ENCODE assay signal across 8 cellular contexts in genomic region chr12:75977590-75977951, GRCh38. TPM values are rescaled to one million over a fixed set of nuclear protein-coding genes. Genes with fewer than 3 reads are reported as not detected.
A peak's percentile ranks its signal among the peaks of the same experiment; 100 is the strongest.
DNase-seq lines count a peak whose midpoint lies in the region; ATAC-seq, FAIRE-seq and TF ChIP-seq lines count a peak whose summit lies in the region.

No MANE protein-coding gene starts in this region.

- DNase-seq in H1 (ENCODE audit: low read depth in 1 of 2, low spot score in 2 of 2) (no peak), spleen (no peak), ureter (ENCODE audit: low spot score) (no peak), cortex of kidney (lab: John Stamatoyannopoulos, UW) (no peak)

- H3K4ac ChIP-seq in H1 (replicated peaks; ENCODE audit: insufficient read length, low read depth, low read length) = no peak overlapping the region

- no peak overlapping the region for H2BK120ac ChIP-seq in H1 (replicated peaks; ENCODE audit: low read depth, low read length)

- no peak overlapping the region for H3K56ac ChIP-seq in H1 (replicated peaks; ENCODE audit: insufficient read length, low read depth, low read length)

- no peak overlapping the region for H2BK12ac ChIP-seq in H1 (ENCODE audit: low read depth, low read length)

- H3K23me2 ChIP-seq in H1 (ENCODE audit: low read depth, low read length) = no peaks in the 10 kb centered on the region

- WGBS in H1 (ENCODE audit: extremely low coverage in 1 of 2, insufficient coverage in 1 of 2, insufficient read length in 1 of 2, insufficient replicate concordance in 2 of 2, low coverage in 1 of 2, low lambda C conversion rate in 2 of 2, missing lambda C conversion rate in 1 of 2), 2 experiments = 76% methylated on average over 5 of the region's 5 CpGs; no CpG with 5 or more reads in 1 of the 2 experiments
- WGBS in spleen, 5 donors = 60 to 86% (median 72%) methylated on average over 4 to 5 of the region's 5 CpGs

- TF ChIP-seq POLR2A in H1 (IDR thresholded peaks at IDR 0.05; ENCODE audit: control extremely low read depth in 1 of 2, low read depth in 2 of 2, low read length in 2 of 2) (no peak), spleen (IDR thresholded peaks at IDR 0.05) (no peak)

- H3K27me3 ChIP-seq in HUES6 (ENCODE audit: control insufficient read depth, insufficient read depth, low read length) (no peaks in the 10 kb centered on the region), H1 (replicated peaks in 1 of 4; ENCODE audit: control insufficient read depth in 3 of 4, extremely low read depth in 1 of 4, insufficient read depth in 3 of 4, low read length in 3 of 4) (no peaks in the 10 kb centered on the region), spleen (replicated peaks in 1 of 7) (no peaks in the 10 kb centered on the region)

- no peak overlapping the region for H2BK20ac ChIP-seq in H1 (ENCODE audit: low read length)

- ATAC-seq in GM19463 (IDR thresholded peaks at IDR 0.05; ENCODE audit: unreplicated experiment) (peak; percentile 0), HG03521 (IDR thresholded peaks at IDR 0.05; ENCODE audit: unreplicated experiment) (no peak), HG03460 (IDR thresholded peaks at IDR 0.05; ENCODE audit: unreplicated experiment) (no peak)

- H4K20me1 ChIP-seq in H1 (replicated peaks in 1 of 2; ENCODE audit: control insufficient read depth in 1 of 2, insufficient read depth in 2 of 2, low read length in 2 of 2) = no peaks in the 10 kb centered on the region

- H3K18ac ChIP-seq in H1 (ENCODE audit: extremely low read depth, low read length) = no peak overlapping the region

- H3K9ac ChIP-seq in HUES6 (ENCODE audit: low read length) = peak overlapping the region; percentile 50
- no peak overlapping the region for H3K9ac ChIP-seq in H1 (replicated peaks in 1 of 4; ENCODE audit: extremely low read depth in 1 of 4, low read depth in 3 of 4, low read length in 3 of 4)

- H2BK5ac ChIP-seq in H1 (ENCODE audit: low read depth, low read length) = 0 out of 2 replicates have a peak overlapping the region, but pooled peaks have one; percentile 76

- no peak overlapping the region for H3K14ac ChIP-seq in H1 (ENCODE audit: insufficient read length)

- no peak overlapping the region for H3K23ac ChIP-seq in H1 (ENCODE audit: insufficient read length)

- H4K91ac ChIP-seq in H1 (replicated peaks; ENCODE audit: insufficient read length, low read length) = no peak overlapping the region

- intact Hi-C loops in spleen (cut with DNase I; ENCODE audit: low total_unique reads) = no loop called here

- no peak overlapping the region for H2AFZ ChIP-seq in H1 (ENCODE audit: low read length)

- no peak overlapping the region for H3K4me3 ChIP-seq in HUES6 (ENCODE audit: low read depth, low read length)
- no peak overlapping the region for H3K4me3 ChIP-seq in H1 (ENCODE audit: extremely low read depth in 1 of 4, insufficient read depth in 2 of 4, low read depth in 3 of 4, low read length in 4 of 4)
- H3K4me3 ChIP-seq in spleen = no peak overlapping the region

- no peak overlapping the region; the same call in 1 of the 2 replicates for H2AK5ac ChIP-seq in H1 (ENCODE audit: low read depth, low read length)

- TF ChIP-seq RAD21 in H1 (IDR thresholded peaks at IDR 0.05 in 1 of 2, conservative IDR thresholded peaks at IDR 0.05 in 1 of 2; ENCODE audit: low read depth in 2 of 2, low read length in 2 of 2) = no peak

- H4K8ac ChIP-seq in H1 (ENCODE audit: extremely low read depth, insufficient read depth, low read length) = no peak overlapping the region

- POLR2A ChIA-PET in H1 (lab: Charles Lee; ENCODE audit: partially characterized antibody) = interaction anchor here (0.7 to 0.8 kb wide), 2 partner anchors 11 to 54 kb away, joined by 3 read pairs; partner anchors contain the start of gene PHLDA1

- TF ChIP-seq EP300 in H1 (IDR thresholded peaks at IDR 0.05; ENCODE audit: borderline replicate concordance in 1 of 2, low read depth in 2 of 2, low read length in 2 of 2) = no peak

- no peak for TF ChIP-seq CTCF in H1 (IDR thresholded peaks at IDR 0.05; ENCODE audit: control extremely low read depth in 1 of 3, insufficient read depth in 1 of 3, low read depth in 1 of 3, low read length in 3 of 3)
- TF ChIP-seq CTCF in spleen (IDR thresholded peaks at IDR 0.05 in 8 of 11, conservative IDR thresholded peaks at IDR 0.05 in 3 of 11) = no peak

- no peak overlapping the region for H3K4me2 ChIP-seq in H1 (ENCODE audit: insufficient read depth in 1 of 2, low read depth in 2 of 2, low read length in 2 of 2)

- FAIRE-seq in H1 (lab: Jason Lieb, UNC) = no peak

- no peaks in the 10 kb centered on the region for H3K79me1 ChIP-seq in H1 (ENCODE audit: low read depth, low read length)

- no peak overlapping the region for H2BK15ac ChIP-seq in H1 (ENCODE audit: low read length)

- CTCF ChIA-PET in H1 (lab: Charles Lee; ENCODE audit: partially characterized antibody) = interaction anchor here (0.5 to 1.1 kb wide), 3 partner anchors 9 to 29 kb away, joined by 3 to 4 read pairs (median 3); no protein-coding TSS in a partner anchor

- H3K9me3 ChIP-seq in HUES6 (ENCODE audit: control insufficient read depth, insufficient read depth, low read depth, low read length) (no peaks in the 10 kb centered on the region), H1 (ENCODE audit: insufficient read depth in 2 of 2, low read depth in 1 of 2, low read length in 1 of 2) (no peaks in the 10 kb centered on the region), spleen (no peaks in the 10 kb centered on the region)

- H4K5ac ChIP-seq in H1 (ENCODE audit: insufficient read length, low read depth, low read length) = no peak overlapping the region

- no peaks in the 10 kb centered on the region for H3K79me2 ChIP-seq in H1 (ENCODE audit: control insufficient read depth in 1 of 2, insufficient read depth in 2 of 2, low read length in 2 of 2)

- H3K4me1 ChIP-seq in HUES6 (ENCODE audit: control insufficient read depth, insufficient read depth, low read length) (peaks cover 25% of the 10 kb centered on the region), H1 (replicated peaks in 1 of 4; ENCODE audit: control insufficient read depth in 3 of 4, insufficient read depth in 4 of 4, low read length in 3 of 4) (peaks cover 5 to 13% (median 10%) of the 10 kb centered on the region in 4 experiments; a peak in 6 of 7 replicates), spleen (peaks cover 12 to 61% (median 31%) of the 10 kb centered on the region in 6 donors)

- H3K27ac ChIP-seq in HUES6 (ENCODE audit: low read depth, low read length) = peak overlapping the region; percentile 1; the same call in 1 of the 2 replicates
- H3K27ac ChIP-seq in H1 (ENCODE audit: low read depth, low read length) = no peak overlapping the region
- H3K27ac ChIP-seq in spleen = peak overlapping the region in 7 of 8 donors; percentile 58 to 83 (median 72)

- no peaks in the 10 kb centered on the region for H3K36me3 ChIP-seq in HUES6 (ENCODE audit: control insufficient read depth, insufficient read depth, low read length)
- H3K36me3 ChIP-seq in H1 (ENCODE audit: control insufficient read depth in 2 of 4, insufficient read depth in 4 of 4, low read length in 3 of 4) = no peaks in the 10 kb centered on the region
- H3K36me3 ChIP-seq in spleen = no peaks in the 10 kb centered on the region

TF ChIP-seq in H1, 55 proteins besides CTCF, POLR2A, EP300 and RAD21 (continues in another document):
- TF ChIP-seq KDM1A (IDR thresholded peaks at IDR 0.05; ENCODE audit: borderline replicate concordance, low read length) (no peak), BCL11A (IDR thresholded peaks at IDR 0.05; ENCODE audit: low read depth in 2 of 2, low read length in 2 of 2) (no peak), ASH2L (IDR thresholded peaks at IDR 0.05; ENCODE audit: low read length) (no peak), RXRA (IDR thresholded peaks at IDR 0.05; ENCODE audit: insufficient read depth, low read depth, low read length) (no peak), PHF8 (conservative IDR thresholded peaks at IDR 0.05; ENCODE audit: low read depth, low read length) (no peak), CBX5 (IDR thresholded peaks at IDR 0.05; ENCODE audit: low read depth, low read length) (no peak), HDAC2 (IDR thresholded peaks at IDR 0.05; ENCODE audit: borderline replicate concordance in 1 of 2, low read depth in 2 of 2, low read length in 2 of 2) (no peak), ATF3 (IDR thresholded peaks at IDR 0.05; ENCODE audit: insufficient read depth, low read depth, low read length) (no peak), USF2 (IDR thresholded peaks at IDR 0.05; ENCODE audit: low read length) (no peak), HDAC6 (IDR thresholded peaks at IDR 0.05; ENCODE audit: low read depth, low read length) (no peak), GABPA (IDR thresholded peaks at IDR 0.05; ENCODE audit: borderline replicate concordance, insufficient read depth, low read length) (no peak), SRF (IDR thresholded peaks at IDR 0.05; ENCODE audit: low read depth, low read length) (no peak), E2F6 (IDR thresholded peaks at IDR 0.05) (no peak)

RNA-seq across cellular contexts. Expression of gene PHLDA1, which starts 54.0 kb away (rescaled TPM):
- 19.4 and 19.8 TPM in 2 replicates for total RNA-seq in H1 (2021; fragmentation: NEBNext Ultra II Directional; extraction: Animal tissue kit (Norgen Biotek cat#: 25700))
- polyA plus RNA-seq in H1 (2011; rRNA removed) (18.6 and 18.9 TPM in 2 replicates), spleen (1 to 10 TPM; 2.2 to 5.5 (median 2.2) TPM)
- polyA plus RNA-seq in H1 (2011; cell fraction: cytosol; rRNA removed) = 14.4 TPM
- polyA plus RNA-seq in H1 (2011; cell fraction: nucleus; rRNA removed) = 8.7 TPM
- polyA plus RNA-seq in H1 (2012, experiment 1 of 2) = 14.0 to 17.3 TPM (median 16.6 TPM) in 4 replicates
- polyA plus RNA-seq in H1 (2012, experiment 2 of 2) = 8.5 TPM
- polyA plus RNA-seq in H1 (2013, experiment 1 of 2) = 13.1 TPM
- 13.4 TPM for polyA plus RNA-seq in H1 (2013, experiment 2 of 2)
- 10.9 and 13.3 TPM in 2 replicates for polyA minus RNA-seq in H1 (2011; rRNA and poly(A)+ RNA removed)
- 27.4 TPM for polyA minus RNA-seq in H1 (2011; cell fraction: cytosol; rRNA and poly(A)+ RNA removed)
- polyA minus RNA-seq in H1 (2011; cell fraction: nucleus; rRNA and poly(A)+ RNA removed) = 19.7 TPM
- total RNA-seq in spleen (10 to 100 TPM in 6 of 7 donors, 1 to 10 TPM in 1; 9.3 to 44.4 (median 23.9) TPM), ureter (10.7 TPM)
